In the genomic region with DNA sequence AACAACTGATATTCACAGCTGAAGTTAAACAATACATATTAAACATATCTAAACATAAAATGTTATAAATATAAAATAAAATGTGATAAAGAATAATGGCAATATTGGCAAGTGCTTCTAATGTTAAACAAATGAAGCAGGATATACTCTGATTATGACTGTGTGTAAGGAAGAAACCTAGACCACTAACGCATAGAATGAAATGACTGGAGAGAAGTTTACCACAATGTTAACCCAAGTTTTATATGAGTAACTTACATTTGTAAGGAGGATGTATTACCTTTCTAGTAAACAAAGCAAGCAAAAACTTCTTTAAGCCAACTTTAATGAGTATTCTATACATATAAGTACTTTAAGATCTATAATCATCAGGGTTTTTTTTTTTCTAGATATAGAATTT, we compare ENCODE assay signal across 20 cellular contexts.
"Had no signal": no experiment of that assay in that cellular context is flagged by ENCODE, and none has a peak within 500 bp of the region (broad histone marks: within the 10 kb centered on the region; RNA-seq: fewer than 3 reads in every experiment).

No MANE protein-coding gene starts in this region.

- ATAC-seq: left colon; left ventricle myocardium superior; right lobe of liver; stimulated activated memory B cell treated with anti-CD40 and anti-IgM and Interleukin-4, amounts not matched to agents 10 μg/mL and 1 μg/mL and 100 μg/mL, for 72 hours had no signal

- H3K4me1 ChIP-seq: parathyroid adenoma, prostate gland, right lobe of liver had no signal

- H3K4me3 ChIP-seq: coronary artery, lung, prostate gland, right lobe of liver had no signal

- H3K27ac ChIP-seq: coronary artery, parathyroid adenoma, prostate gland, right lobe of liver had no signal

- H3K4me3 Mint-ChIP-seq: endodermal cell; nephron progenitor cell; stimulated activated memory B cell treated with anti-CD40 and anti-IgM and Interleukin-4, amounts not matched to agents 10 μg/mL and 1 μg/mL and 100 μg/mL, for 72 hours had no signal

- H3K27ac Mint-ChIP-seq: endodermal cell; nephron progenitor cell; stimulated activated memory B cell treated with anti-CD40 and anti-IgM and Interleukin-4, amounts not matched to agents 10 μg/mL and 1 μg/mL and 100 μg/mL, for 72 hours had no signal

- H3K27me3 ChIP-seq: right lobe of liver had no signal

- H3K36me3 ChIP-seq: prostate gland, right lobe of liver had no signal

- H3K9me3 ChIP-seq: prostate gland, right lobe of liver had no signal

- H3K4me1 Mint-ChIP-seq: endodermal cell; nephron progenitor cell; stimulated activated memory B cell treated with anti-CD40 and anti-IgM and Interleukin-4, amounts not matched to agents 10 μg/mL and 1 μg/mL and 100 μg/mL, for 72 hours had no signal

- H3K27me3 Mint-ChIP-seq: stimulated activated memory B cell treated with anti-CD40 and anti-IgM and Interleukin-4, amounts not matched to agents 10 μg/mL and 1 μg/mL and 100 μg/mL, for 72 hours had no signal

- DNase-seq: effector CD4-positive, alpha-beta T cell; endodermal cell; erythroblast; foreskin melanocyte; head of caudate nucleus; hippocampal formation; left colon; left ventricle myocardium superior; mesenchymal stem cell; midbrain; nephron progenitor cell; right lobe of liver; stimulated activated CD4-positive, alpha-beta T cell treated with anti-CD3 and anti-CD28 coated beads, Interleukin-4, amount 100 ng/mL, for 1 hour; stimulated activated CD8-positive, alpha-beta memory T cell treated with anti-CD3 and anti-CD28 coated beads, Interleukin-4, amount 100 ng/mL, for 48 hours; trophoblast cell had no signal
